8 cellular contexts compared by ENCODE assay signal in the genomic region with DNA sequence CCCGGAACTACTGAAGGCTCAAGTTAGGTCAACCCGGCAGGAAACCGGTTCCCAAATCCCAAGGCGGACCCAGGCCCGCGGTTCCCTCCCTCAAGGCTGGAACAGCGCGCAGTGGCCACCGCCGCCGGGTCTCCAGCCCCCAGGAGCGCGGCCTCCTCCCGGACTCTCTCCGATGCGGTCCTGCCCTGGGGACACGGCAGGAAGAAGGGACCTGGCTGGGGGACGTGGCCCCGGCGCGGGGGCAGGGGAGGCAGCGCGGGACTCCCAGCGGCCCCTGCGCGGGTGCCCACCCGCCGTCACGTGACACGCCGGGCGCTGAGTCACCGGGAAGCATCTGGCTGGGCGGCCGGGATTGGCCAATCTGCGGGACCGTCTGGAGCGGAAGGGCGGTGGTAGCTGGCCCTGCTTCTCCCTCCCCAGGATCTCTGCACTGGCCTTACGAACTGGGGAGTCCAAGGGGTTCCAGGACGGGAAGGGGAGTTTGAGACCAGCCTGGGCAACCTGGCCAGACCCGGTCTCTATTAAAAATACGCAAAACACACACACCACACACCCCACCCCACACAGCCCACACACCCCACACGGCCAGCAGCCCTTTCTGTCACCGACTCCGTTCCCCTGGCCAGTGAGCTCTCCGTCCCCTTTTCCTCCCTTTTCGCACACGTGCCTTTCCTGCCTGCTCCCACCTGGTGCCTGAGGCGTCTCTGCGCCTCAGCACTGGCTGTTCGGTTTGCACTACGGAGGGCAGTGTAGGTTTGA. TPM values are rescaled to one million over a fixed set of nuclear protein-coding genes. Genes with fewer than 3 reads are reported as not detected.
A peak's percentile ranks its signal among the peaks of the same experiment; 100 is the strongest.
DNase-seq lines count a peak whose midpoint lies in the region; ATAC-seq and TF ChIP-seq lines count a peak whose summit lies in the region.

No MANE protein-coding gene starts in this region.

- H3K36me3 ChIP-seq in adrenal gland (replicated peaks in 1 of 2) (no peaks in the 10 kb centered on the region), prostate gland (no peaks in the 10 kb centered on the region), urinary bladder (ENCODE audit: insufficient read depth) (no peaks in the 10 kb centered on the region)

- H3K27me3 ChIP-seq in adrenal gland: no peaks in the 10 kb centered on the region
- no peaks in the 10 kb centered on the region for H3K27me3 ChIP-seq in prostate gland (replicated peaks; ENCODE audit: insufficient read depth)

- peak overlapping the region; percentile 98 to 100 for H3K27ac Mint-ChIP-seq in T-cell

- no peaks in the 10 kb centered on the region for H3K36me3 Mint-ChIP-seq in T-cell

- H3K4me3 Mint-ChIP-seq in T-cell: peak overlapping the region; percentile 93 to 100 (median 94)

- intact Hi-C loops in adrenal gland (cut with DNase I) (no loop called here), left cardiac atrium (cut with DNase I) (loop anchor here in 1 of 2 donors (2.0 kb wide), 1 partner anchor 15 kb away; no protein-coding TSS in a partner anchor), prostate gland (cut with DNase I) (loop anchor here (2.0 kb wide), 1 partner anchor 15 kb away; no protein-coding TSS in a partner anchor)

- peaks cover 15 to 30% (median 17%) of the 10 kb centered on the region in 3 donors for H3K4me1 Mint-ChIP-seq in T-cell

- 1 to 2% (median 1%) methylated on average over 15 to 53 of the region's 53 CpGs for WGBS in adrenal gland, 4 donors
- under 1% methylated on average over 42 of the region's 53 CpGs for WGBS in prostate gland
- WGBS in urinary bladder: under 1% methylated on average over 53 of the region's 53 CpGs

- H3K4me1 ChIP-seq in adrenal gland (replicated peaks in 1 of 2) (peaks cover 37 to 62% of the 10 kb centered on the region in 2 donors), prostate gland (replicated peaks) (peaks cover 23% of the 10 kb centered on the region), urinary bladder (ENCODE audit: insufficient read depth) (peaks cover 2% of the 10 kb centered on the region)

- TF ChIP-seq CTCF in GM12875 (IDR thresholded peaks at IDR 0.05; ENCODE audit: borderline replicate concordance, insufficient read depth, low read depth, low read length) (no peak), adrenal gland (IDR thresholded peaks at IDR 0.05) (peak in 1 of 6 experiments; percentile 12), prostate gland (IDR thresholded peaks at IDR 0.05) (no peak)

- H3K27ac ChIP-seq in adrenal gland: peak overlapping the region; percentile 97 to 100 (median 99)
- peak overlapping the region; percentile 99 to 100 for H3K27ac ChIP-seq in prostate gland
- peak overlapping the region; percentile 99 for H3K27ac ChIP-seq in urinary bladder (ENCODE audit: low read depth)

- no peaks in the 10 kb centered on the region for H3K9me3 ChIP-seq in adrenal gland (replicated peaks in 1 of 3)
- no peaks in the 10 kb centered on the region for H3K9me3 ChIP-seq in prostate gland

- CTCF ChIA-PET in T-cell (lab: Charles Lee): interaction anchor here (0.8 to 2.7 kb wide), 7 partner anchors 15 to 61 kb away, joined by 3 to 11 read pairs (median 3); partner anchors contain the start of gene MALAT1 (in 1 of the 2)

- POLR2A ChIA-PET in T-cell (lab: Charles Lee): interaction anchor here (0.6 to 6.3 kb wide), 6 partner anchors 21 to 28 kb away, joined by 3 to 58 read pairs (median 4); partner anchors contain the start of gene MALAT1 (in 2 of the 2)

- peak; percentile 94 to 96 for TF ChIP-seq POLR2A in adrenal gland (IDR thresholded peaks at IDR 0.05)
- peak; percentile 89 for TF ChIP-seq POLR2A in prostate gland (IDR thresholded peaks at IDR 0.05)

- H3K27me3 Mint-ChIP-seq in T-cell: no peaks in the 10 kb centered on the region

- DNase-seq in NCI-H146 (lab: John Stamatoyannopoulos, UW) (peak; percentile 94), T-cell (peak; percentile 53 to 91 (median 76)), adrenal gland (peak; percentile 97 to 99 (median 98)), left cardiac atrium (peak; percentile 98), prostate gland (ENCODE audit: low spot score) (peak; percentile 97)

- H3K9me3 Mint-ChIP-seq in T-cell: no peaks in the 10 kb centered on the region

- peak overlapping the region; percentile 95 for H3K4me3 ChIP-seq in GM12875 (ENCODE audit: low read depth, low read length)
- peak overlapping the region; percentile 44 to 93 (median 68) for H3K4me3 ChIP-seq in adrenal gland
- peak overlapping the region; percentile 76 to 81 for H3K4me3 ChIP-seq in prostate gland
- H3K4me3 ChIP-seq in urinary bladder (ENCODE audit: low read depth, low read length): peak overlapping the region; percentile 67

- ATAC-seq in HG02798 (IDR thresholded peaks at IDR 0.05; ENCODE audit: poor library complexity, unreplicated experiment): peak; percentile 91
- peak; percentile 87 to 89 (median 88) for ATAC-seq in T-cell (replicated peaks in 1 of 4)
- peak; percentile 89 to 93 for ATAC-seq in left cardiac atrium

RNA-seq across cellular contexts. Expression of gene MALAT1, which starts 21.4 kb away (rescaled TPM):
- total RNA-seq in T-cell (over 10,000 TPM; 21,382 to 33,585 (median 22,045) TPM), adrenal gland (over 10,000 TPM in 5 of 8 donors, 1,000 to 10,000 TPM in 3; 5,921 to 17,143 (median 10,900) TPM), left cardiac atrium (1,000 to 10,000 TPM; 4,098 to 7,342 TPM), prostate gland (1,000 to 10,000 TPM; 5,964 to 9,097 TPM), urinary bladder (27,753 TPM)
- polyA plus RNA-seq in adrenal gland (1,000 to 10,000 TPM in 1 of 3 donors, 100 to 1,000 TPM in 2; 237 to 9,519 (median 973) TPM), urinary bladder (141 TPM)

RNA-seq across cellular contexts. Expression of gene SCYL1, which starts 47.4 kb away (rescaled TPM):
- total RNA-seq in T-cell (10 to 100 TPM; 66.4 to 96.8 (median 76.8) TPM), adrenal gland (100 to 1,000 TPM; 105 to 240 (median 145) TPM), left cardiac atrium (10 to 100 TPM; 51.5 to 67.3 TPM), prostate gland (100 to 1,000 TPM; 125 to 177 TPM), urinary bladder (43.4 TPM)
- polyA plus RNA-seq in adrenal gland (100 to 1,000 TPM in 2 of 3 donors, 10 to 100 TPM in 1; 52.3 to 395 (median 329) TPM), urinary bladder (82.0 TPM)

RNA-seq across cellular contexts. Expression of gene NEAT1, which starts 54.9 kb away (rescaled TPM):
- total RNA-seq in T-cell (1,000 to 10,000 TPM in 1 of 5 donors, 100 to 1,000 TPM in 4; 368 to 1,017 (median 906) TPM), adrenal gland (1,000 to 10,000 TPM in 3 of 8 donors, 100 to 1,000 TPM in 4, 10 to 100 TPM in 1; 64.3 to 1,661 (median 335) TPM), left cardiac atrium (100 to 1,000 TPM; 405 to 657 TPM), prostate gland (1,000 to 10,000 TPM in 1 of 2 donors, 100 to 1,000 TPM in 1; 110 to 1,326 TPM), urinary bladder (104 TPM)
- polyA plus RNA-seq in adrenal gland (1,000 to 10,000 TPM in 2 of 3 donors, 100 to 1,000 TPM in 1; 216 to 6,838 (median 2,645) TPM), urinary bladder (450 TPM)

Comparison
In these comparisons a context has a peak if more than half of its experiments do, and no peak if none do; other contexts are left out.
1. Peak in every context shown above with its lines: DNase-seq, ATAC-seq, H3K4me3 ChIP-seq and H3K27ac ChIP-seq.